Comparison of ENCODE assay signal across 1 cellular context in genomic region chr16:52577130-52577706, GRCh38.
TF ChIP-seq lines count a peak whose summit lies in the region.

No MANE protein-coding gene starts in this region.

TF ChIP-seq in HepG2, 621 proteins besides CTCF, POLR2A, EP300 and RAD21 (continues in another document):
- no peak for TF ChIP-seq GABPA (IDR thresholded peaks at IDR 0.05; ENCODE audit: low read depth, low read length)
- TF ChIP-seq GABPA (CRISPR knock-in tag; IDR thresholded peaks at IDR 0.05; ENCODE audit: low read depth): no peak
- peak; percentile 47; the same call in 1 of the 2 replicates for TF ChIP-seq FOXA3 (CRISPR knock-in tag; IDR thresholded peaks at IDR 0.05)
- no peak for TF ChIP-seq ZBTB2 (CRISPR knock-in tag; IDR thresholded peaks at IDR 0.05; ENCODE audit: low read depth)
- peak; percentile 84 for TF ChIP-seq GATAD2A (CRISPR knock-in tag; IDR thresholded peaks at IDR 0.05)
- no peak for TF ChIP-seq ZNF33A (CRISPR knock-in tag; IDR thresholded peaks at IDR 0.05; ENCODE audit: borderline replicate concordance)
- no peak for TF ChIP-seq CHCHD3 (CRISPR knock-in tag; IDR thresholded peaks at IDR 0.05)
- TF ChIP-seq ZHX1 (CRISPR knock-in tag; IDR thresholded peaks at IDR 0.05; ENCODE audit: low read depth): no peak
- no peak for TF ChIP-seq ZNF709 (CRISPR knock-in tag; IDR thresholded peaks at IDR 0.05)
- TF ChIP-seq ATF7-NPFF (CRISPR knock-in tag; IDR thresholded peaks at IDR 0.05; ENCODE audit: low read depth): no peak
- no peak for TF ChIP-seq FOXO4 (CRISPR knock-in tag; conservative IDR thresholded peaks at IDR 0.05)
- TF ChIP-seq FOSL2 (CRISPR knock-in tag; IDR thresholded peaks at IDR 0.05): peak; percentile 55
- TF ChIP-seq ZNF333 (CRISPR knock-in tag; IDR thresholded peaks at IDR 0.05; ENCODE audit: borderline replicate concordance): no peak
- TF ChIP-seq ZNF766 (CRISPR knock-in tag; IDR thresholded peaks at IDR 0.05; ENCODE audit: borderline replicate concordance): no peak
- peak; percentile 6; the same call in 1 of the 2 replicates for TF ChIP-seq CEBPB (IDR thresholded peaks at IDR 0.05; ENCODE audit: borderline replicate concordance, low read depth, low read length)
- TF ChIP-seq ZFP90 (CRISPR knock-in tag; IDR thresholded peaks at IDR 0.05; ENCODE audit: borderline replicate concordance): no peak
- no peak for TF ChIP-seq FOXO1 (CRISPR knock-in tag; IDR thresholded peaks at IDR 0.05)
- no peak for TF ChIP-seq ZNF800 (CRISPR knock-in tag; IDR thresholded peaks at IDR 0.05)
- TF ChIP-seq ZNF703 (CRISPR knock-in tag; IDR thresholded peaks at IDR 0.05; ENCODE audit: borderline replicate concordance): no peak
- no peak for TF ChIP-seq HINFP (CRISPR knock-in tag; IDR thresholded peaks at IDR 0.05; ENCODE audit: low read depth)
- no peak for TF ChIP-seq NCOR1 (IDR thresholded peaks at IDR 0.05; ENCODE audit: borderline replicate concordance, low read length)
- TF ChIP-seq HHEX (CRISPR knock-in tag; IDR thresholded peaks at IDR 0.05): no peak
- TF ChIP-seq HMGXB4 (CRISPR knock-in tag; IDR thresholded peaks at IDR 0.05; ENCODE audit: borderline replicate concordance in 1 of 2, low read depth in 1 of 2): no peak
- TF ChIP-seq KLF12 (CRISPR knock-in tag; IDR thresholded peaks at IDR 0.05; ENCODE audit: borderline replicate concordance): no peak
- TF ChIP-seq, protein P1, sequence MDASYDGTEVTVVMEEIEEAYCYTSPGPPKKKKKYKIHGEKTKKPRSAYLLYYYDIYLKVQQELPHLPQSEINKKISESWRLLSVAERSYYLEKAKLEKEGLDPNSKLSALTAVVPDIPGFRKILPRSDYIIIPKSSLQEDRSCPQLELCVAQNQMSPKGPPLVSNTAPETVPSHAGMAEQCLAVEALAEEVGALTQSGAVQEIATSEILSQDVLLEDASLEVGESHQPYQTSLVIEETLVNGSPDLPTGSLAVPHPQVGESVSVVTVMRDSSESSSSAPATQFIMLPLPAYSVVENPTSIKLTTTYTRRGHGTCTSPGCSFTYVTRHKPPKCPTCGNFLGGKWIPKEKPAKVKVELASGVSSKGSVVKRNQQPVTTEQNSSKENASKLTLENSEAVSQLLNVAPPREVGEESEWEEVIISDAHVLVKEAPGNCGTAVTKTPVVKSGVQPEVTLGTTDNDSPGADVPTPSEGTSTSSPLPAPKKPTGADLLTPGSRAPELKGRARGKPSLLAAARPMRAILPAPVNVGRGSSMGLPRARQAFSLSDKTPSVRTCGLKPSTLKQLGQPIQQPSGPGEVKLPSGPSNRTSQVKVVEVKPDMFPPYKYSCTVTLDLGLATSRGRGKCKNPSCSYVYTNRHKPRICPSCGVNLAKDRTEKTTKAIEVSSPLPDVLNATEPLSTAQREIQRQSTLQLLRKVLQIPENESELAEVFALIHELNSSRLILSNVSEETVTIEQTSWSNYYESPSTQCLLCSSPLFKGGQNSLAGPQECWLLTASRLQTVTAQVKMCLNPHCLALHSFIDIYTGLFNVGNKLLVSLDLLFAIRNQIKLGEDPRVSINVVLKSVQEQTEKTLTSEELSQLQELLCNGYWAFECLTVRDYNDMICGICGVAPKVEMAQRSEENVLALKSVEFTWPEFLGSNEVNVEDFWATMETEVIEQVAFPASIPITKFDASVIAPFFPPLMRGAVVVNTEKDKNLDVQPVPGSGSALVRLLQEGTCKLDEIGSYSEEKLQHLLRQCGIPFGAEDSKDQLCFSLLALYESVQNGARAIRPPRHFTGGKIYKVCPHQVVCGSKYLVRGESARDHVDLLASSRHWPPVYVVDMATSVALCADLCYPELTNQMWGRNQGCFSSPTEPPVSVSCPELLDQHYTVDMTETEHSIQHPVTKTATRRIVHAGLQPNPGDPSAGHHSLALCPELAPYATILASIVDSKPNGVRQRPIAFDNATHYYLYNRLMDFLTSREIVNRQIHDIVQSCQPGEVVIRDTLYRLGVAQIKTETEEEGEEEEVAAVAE (CRISPR knock-in tag; IDR thresholded peaks at IDR 0.05; ENCODE audit: borderline replicate concordance): no peak
- no peak for TF ChIP-seq PTBP1 (IDR thresholded peaks at IDR 0.05; ENCODE audit: low read depth, low read length, poor library complexity, severe bottlenecking)
- TF ChIP-seq, protein P2, sequence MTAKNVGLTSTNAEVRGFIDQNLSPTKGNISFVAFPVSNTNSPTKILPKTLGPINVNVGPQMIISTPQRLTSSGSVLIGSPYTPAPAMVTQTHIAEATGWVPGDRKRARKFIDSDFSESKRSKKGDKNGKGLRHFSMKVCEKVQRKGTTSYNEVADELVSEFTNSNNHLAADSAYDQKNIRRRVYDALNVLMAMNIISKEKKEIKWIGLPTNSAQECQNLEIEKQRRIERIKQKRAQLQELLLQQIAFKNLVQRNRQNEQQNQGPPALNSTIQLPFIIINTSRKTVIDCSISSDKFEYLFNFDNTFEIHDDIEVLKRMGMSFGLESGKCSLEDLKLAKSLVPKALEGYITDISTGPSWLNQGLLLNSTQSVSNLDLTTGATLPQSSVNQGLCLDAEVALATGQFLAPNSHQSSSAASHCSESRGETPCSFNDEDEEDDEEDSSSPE (CRISPR knock-in tag; IDR thresholded peaks at IDR 0.05): no peak
- no peak for TF ChIP-seq ZFP62 (CRISPR knock-in tag; IDR thresholded peaks at IDR 0.05)
- TF ChIP-seq KLF13 (CRISPR knock-in tag; IDR thresholded peaks at IDR 0.05): no peak
- TF ChIP-seq POLR2AphosphoS2 (IDR thresholded peaks at IDR 0.05; ENCODE audit: low read depth, low read length): no peak
- TF ChIP-seq, protein P3, sequence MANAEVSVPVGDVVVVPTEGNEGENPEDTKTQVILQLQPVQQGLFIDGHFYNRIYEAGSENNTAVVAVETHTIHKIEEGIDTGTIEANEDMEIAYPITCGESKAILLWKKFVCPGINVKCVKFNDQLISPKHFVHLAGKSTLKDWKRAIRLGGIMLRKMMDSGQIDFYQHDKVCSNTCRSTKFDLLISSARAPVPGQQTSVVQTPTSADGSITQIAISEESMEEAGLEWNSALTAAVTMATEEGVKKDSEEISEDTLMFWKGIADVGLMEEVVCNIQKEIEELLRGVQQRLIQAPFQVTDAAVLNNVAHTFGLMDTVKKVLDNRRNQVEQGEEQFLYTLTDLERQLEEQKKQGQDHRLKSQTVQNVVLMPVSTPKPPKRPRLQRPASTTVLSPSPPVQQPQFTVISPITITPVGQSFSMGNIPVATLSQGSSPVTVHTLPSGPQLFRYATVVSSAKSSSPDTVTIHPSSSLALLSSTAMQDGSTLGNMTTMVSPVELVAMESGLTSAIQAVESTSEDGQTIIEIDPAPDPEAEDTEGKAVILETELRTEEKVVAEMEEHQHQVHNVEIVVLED (CRISPR knock-in tag; IDR thresholded peaks at IDR 0.05; ENCODE audit: borderline replicate concordance): no peak
- no peak for TF ChIP-seq ZSCAN12 (CRISPR knock-in tag; IDR thresholded peaks at IDR 0.05)
- TF ChIP-seq ZNF614 (CRISPR knock-in tag; IDR thresholded peaks at IDR 0.05; ENCODE audit: borderline replicate concordance): no peak
- TF ChIP-seq ZNF460 (CRISPR knock-in tag; IDR thresholded peaks at IDR 0.05; ENCODE audit: borderline replicate concordance): no peak
- TF ChIP-seq ZNF121 (CRISPR knock-in tag; IDR thresholded peaks at IDR 0.05): no peak
- TF ChIP-seq, protein P4, sequence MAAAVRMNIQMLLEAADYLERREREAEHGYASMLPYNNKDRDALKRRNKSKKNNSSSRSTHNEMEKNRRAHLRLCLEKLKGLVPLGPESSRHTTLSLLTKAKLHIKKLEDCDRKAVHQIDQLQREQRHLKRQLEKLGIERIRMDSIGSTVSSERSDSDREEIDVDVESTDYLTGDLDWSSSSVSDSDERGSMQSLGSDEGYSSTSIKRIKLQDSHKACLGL (CRISPR knock-in tag; IDR thresholded peaks at IDR 0.05): no peak
- TF ChIP-seq ZKSCAN8 (CRISPR knock-in tag; IDR thresholded peaks at IDR 0.05; ENCODE audit: borderline replicate concordance): no peak
- no peak for TF ChIP-seq ZEB1 (IDR thresholded peaks at IDR 0.05; ENCODE audit: insufficient replicate concordance, low read depth)
- no peak for TF ChIP-seq GPN1 (CRISPR knock-in tag; IDR thresholded peaks at IDR 0.05; ENCODE audit: borderline replicate concordance)
- no peak for TF ChIP-seq ZBTB39 (CRISPR knock-in tag; IDR thresholded peaks at IDR 0.05)
